ENCODE assay signal across 1 cellular context in the genomic region with DNA sequence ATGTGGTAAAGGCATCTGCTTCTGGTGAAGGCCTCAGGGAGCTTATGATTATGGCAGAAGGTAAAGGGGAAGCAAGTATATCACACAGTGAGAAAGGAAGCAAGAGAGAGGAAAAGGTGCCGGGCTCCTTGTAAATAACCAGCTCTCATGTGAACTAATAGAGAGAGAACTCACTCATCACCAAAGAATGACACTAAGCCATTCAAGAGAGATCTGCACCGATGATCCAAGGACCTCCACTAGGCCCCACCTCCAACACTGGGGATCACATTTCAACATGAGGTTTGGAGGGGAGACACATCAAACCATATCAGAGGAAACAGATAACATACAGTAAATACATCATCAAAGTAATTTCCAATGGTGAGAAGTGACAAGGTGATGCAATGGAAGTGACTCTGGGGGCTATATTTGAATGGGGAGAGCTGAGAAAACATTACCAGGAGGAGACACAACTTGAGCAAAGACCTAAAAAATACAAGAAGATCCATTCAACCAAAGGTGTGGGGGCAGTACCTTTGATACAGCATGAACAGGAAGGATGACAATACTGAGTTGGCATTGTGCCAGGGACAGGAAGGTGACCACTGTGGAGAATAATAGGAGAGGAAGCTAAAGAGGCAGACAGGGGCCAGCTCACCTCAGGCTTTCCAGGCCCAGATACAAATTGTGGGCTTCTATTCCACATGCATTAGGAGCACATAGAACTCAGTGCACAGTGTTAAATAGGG.
TF ChIP-seq lines count a peak whose summit lies in the region.

No MANE protein-coding gene starts in this region.

TF ChIP-seq in HEK293, 187 proteins besides CTCF, POLR2A, EP300 and RAD21 (continued from another document and continues in another):
- no peak for TF ChIP-seq ZBTB6 (tag by site-specific recombination; IDR thresholded peaks at IDR 0.05)
- no peak for TF ChIP-seq GLI4 (tag by site-specific recombination; IDR thresholded peaks at IDR 0.05)
- no peak for TF ChIP-seq ZNF747 (tag by site-specific recombination; IDR thresholded peaks at IDR 0.05)
- TF ChIP-seq ZNF132 (tag by site-specific recombination; IDR thresholded peaks at IDR 0.05; ENCODE audit: borderline replicate concordance) = no peak
- no peak for TF ChIP-seq ZNF830 (tag by site-specific recombination; IDR thresholded peaks at IDR 0.05; ENCODE audit: low read depth)
- TF ChIP-seq BCL11B (tag by site-specific recombination; IDR thresholded peaks at IDR 0.05; ENCODE audit: low read depth) = no peak
- no peak for TF ChIP-seq ZNF169 (tag by site-specific recombination; IDR thresholded peaks at IDR 0.05)
- TF ChIP-seq ZNF10 (tag by site-specific recombination; IDR thresholded peaks at IDR 0.05) = no peak
- TF ChIP-seq, protein P1, sequence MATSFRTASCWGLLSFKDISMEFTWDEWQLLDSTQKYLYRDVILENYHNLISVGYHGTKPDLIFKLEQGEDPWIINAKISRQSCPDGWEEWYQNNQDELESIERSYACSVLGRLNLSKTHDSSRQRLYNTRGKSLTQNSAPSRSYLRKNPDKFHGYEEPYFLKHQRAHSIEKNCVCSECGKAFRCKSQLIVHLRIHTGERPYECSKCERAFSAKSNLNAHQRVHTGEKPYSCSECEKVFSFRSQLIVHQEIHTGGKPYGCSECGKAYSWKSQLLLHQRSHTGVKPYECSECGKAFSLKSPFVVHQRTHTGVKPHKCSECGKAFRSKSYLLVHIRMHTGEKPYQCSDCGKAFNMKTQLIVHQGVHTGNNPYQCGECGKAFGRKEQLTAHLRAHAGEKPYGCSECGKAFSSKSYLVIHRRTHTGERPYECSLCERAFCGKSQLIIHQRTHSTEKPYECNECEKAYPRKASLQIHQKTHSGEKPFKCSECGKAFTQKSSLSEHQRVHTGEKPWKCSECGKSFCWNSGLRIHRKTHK (tag by site-specific recombination; IDR thresholded peaks at IDR 0.05) = no peak
- TF ChIP-seq ZNF133 (tag by site-specific recombination; IDR thresholded peaks at IDR 0.05) = no peak
- TF ChIP-seq, protein P2, sequence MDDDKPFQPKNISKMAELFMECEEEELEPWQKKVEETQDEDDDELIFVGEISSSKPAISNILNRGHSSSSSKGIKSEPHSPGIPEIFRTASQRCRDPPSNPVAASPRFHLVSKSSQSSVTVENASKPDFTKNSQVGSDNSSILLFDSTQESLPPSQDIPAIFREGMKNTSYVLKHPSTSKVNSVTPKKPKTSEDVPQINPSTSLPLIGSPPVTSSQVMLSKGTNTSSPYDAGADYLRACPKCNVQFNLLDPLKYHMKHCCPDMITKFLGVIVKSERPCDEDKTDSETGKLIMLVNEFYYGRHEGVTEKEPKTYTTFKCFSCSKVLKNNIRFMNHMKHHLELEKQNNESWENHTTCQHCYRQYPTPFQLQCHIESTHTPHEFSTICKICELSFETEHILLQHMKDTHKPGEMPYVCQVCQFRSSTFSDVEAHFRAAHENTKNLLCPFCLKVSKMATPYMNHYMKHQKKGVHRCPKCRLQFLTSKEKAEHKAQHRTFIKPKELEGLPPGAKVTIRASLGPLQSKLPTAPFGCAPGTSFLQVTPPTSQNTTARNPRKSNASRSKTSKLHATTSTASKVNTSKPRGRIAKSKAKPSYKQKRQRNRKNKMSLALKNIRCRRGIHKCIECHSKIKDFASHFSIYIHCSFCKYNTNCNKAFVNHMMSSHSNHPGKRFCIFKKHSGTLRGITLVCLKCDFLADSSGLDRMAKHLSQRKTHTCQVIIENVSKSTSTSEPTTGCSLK (tag by site-specific recombination; IDR thresholded peaks at IDR 0.05) = no peak
- no peak for TF ChIP-seq ZNF274 (IDR thresholded peaks at IDR 0.05; ENCODE audit: low read length)
- TF ChIP-seq ZNF274 (tag by site-specific recombination; IDR thresholded peaks at IDR 0.05; ENCODE audit: borderline replicate concordance) = no peak
- TF ChIP-seq ZSCAN16 (tag by site-specific recombination; IDR thresholded peaks at IDR 0.05) = no peak
- no peak for TF ChIP-seq ZSCAN4 (tag by site-specific recombination; IDR thresholded peaks at IDR 0.05)
- TF ChIP-seq ZEB2 (tag by site-specific recombination; IDR thresholded peaks at IDR 0.05) = 0 out of 2 replicates have a peak, but pooled peaks have one; percentile 19
- TF ChIP-seq OVOL3 (tag by site-specific recombination; IDR thresholded peaks at IDR 0.05) = no peak
- no peak for TF ChIP-seq ZNF701 (tag by site-specific recombination; IDR thresholded peaks at IDR 0.05)
- TF ChIP-seq ATF2 (tag by site-specific recombination; IDR thresholded peaks at IDR 0.05; ENCODE audit: low read depth) = 0 out of 2 replicates have a peak, but pooled peaks have one; percentile 30
- TF ChIP-seq ZNF24 (tag by site-specific recombination; IDR thresholded peaks at IDR 0.05) = no peak; the same call in 1 of the 2 replicates
- TF ChIP-seq KLF8 (tag by site-specific recombination; IDR thresholded peaks at IDR 0.05) = no peak
- TF ChIP-seq ZNF366 (tag by site-specific recombination; conservative IDR thresholded peaks at IDR 0.05) = peak; percentile 35; the same call in 1 of the 2 replicates
- no peak for TF ChIP-seq ZNF114 (tag by site-specific recombination; IDR thresholded peaks at IDR 0.05)
- no peak for TF ChIP-seq ZNF248 (tag by site-specific recombination; IDR thresholded peaks at IDR 0.05)
- peak; percentile 50; the same call in 1 of the 2 replicates for TF ChIP-seq ZNF398 (tag by site-specific recombination; IDR thresholded peaks at IDR 0.05)
- TF ChIP-seq ZIC2 (tag by site-specific recombination; IDR thresholded peaks at IDR 0.05) = no peak
- no peak for TF ChIP-seq ZBTB20 (tag by site-specific recombination; IDR thresholded peaks at IDR 0.05)
- no peak for TF ChIP-seq FEZF1 (tag by site-specific recombination; IDR thresholded peaks at IDR 0.05)
- TF ChIP-seq HOXA7 (CRISPR knock-in tag; IDR thresholded peaks at IDR 0.05; ENCODE audit: borderline replicate concordance) = no peak
- TF ChIP-seq ZNF214 (tag by site-specific recombination; IDR thresholded peaks at IDR 0.05; ENCODE audit: borderline replicate concordance) = peak; percentile 24; the same call in 1 of the 2 replicates
- TF ChIP-seq, protein P3, sequence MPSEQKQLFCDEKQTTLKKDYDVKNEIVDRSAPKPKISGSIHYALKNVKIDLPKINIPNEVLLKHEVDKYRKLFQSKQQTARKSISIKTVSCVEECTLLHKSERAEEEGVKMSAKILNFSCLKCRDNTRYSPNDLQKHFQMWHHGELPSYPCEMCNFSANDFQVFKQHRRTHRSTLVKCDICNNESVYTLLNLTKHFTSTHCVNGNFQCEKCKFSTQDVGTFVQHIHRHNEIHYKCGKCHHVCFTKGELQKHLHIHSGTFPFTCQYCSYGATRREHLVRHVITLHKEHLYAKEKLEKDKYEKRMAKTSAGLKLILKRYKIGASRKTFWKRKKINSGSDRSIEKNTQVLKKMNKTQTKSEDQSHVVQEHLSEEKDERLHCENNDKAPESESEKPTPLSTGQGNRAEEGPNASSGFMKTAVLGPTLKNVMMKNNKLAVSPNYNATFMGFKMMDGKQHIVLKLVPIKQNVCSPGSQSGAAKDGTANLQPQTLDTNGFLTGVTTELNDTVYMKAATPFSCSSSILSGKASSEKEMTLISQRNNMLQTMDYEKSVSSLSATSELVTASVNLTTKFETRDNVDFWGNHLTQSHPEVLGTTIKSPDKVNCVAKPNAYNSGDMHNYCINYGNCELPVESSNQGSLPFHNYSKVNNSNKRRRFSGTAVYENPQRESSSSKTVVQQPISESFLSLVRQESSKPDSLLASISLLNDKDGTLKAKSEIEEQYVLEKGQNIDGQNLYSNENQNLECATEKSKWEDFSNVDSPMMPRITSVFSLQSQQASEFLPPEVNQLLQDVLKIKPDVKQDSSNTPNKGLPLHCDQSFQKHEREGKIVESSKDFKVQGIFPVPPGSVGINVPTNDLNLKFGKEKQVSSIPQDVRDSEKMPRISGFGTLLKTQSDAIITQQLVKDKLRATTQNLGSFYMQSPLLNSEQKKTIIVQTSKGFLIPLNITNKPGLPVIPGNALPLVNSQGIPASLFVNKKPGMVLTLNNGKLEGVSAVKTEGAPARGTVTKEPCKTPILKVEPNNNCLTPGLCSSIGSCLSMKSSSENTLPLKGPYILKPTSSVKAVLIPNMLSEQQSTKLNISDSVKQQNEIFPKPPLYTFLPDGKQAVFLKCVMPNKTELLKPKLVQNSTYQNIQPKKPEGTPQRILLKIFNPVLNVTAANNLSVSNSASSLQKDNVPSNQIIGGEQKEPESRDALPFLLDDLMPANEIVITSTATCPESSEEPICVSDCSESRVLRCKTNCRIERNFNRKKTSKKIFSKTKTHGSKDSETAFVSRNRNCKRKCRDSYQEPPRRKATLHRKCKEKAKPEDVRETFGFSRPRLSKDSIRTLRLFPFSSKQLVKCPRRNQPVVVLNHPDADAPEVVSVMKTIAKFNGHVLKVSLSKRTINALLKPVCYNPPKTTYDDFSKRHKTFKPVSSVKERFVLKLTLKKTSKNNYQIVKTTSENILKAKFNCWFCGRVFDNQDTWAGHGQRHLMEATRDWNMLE (tag by site-specific recombination; conservative IDR thresholded peaks at IDR 0.05; ENCODE audit: low read depth) = 0 out of 2 replicates have a peak, but pooled peaks have one; percentile 24
- no peak for TF ChIP-seq ZNF473 (tag by site-specific recombination; IDR thresholded peaks at IDR 0.05)
- TF ChIP-seq, protein P4, sequence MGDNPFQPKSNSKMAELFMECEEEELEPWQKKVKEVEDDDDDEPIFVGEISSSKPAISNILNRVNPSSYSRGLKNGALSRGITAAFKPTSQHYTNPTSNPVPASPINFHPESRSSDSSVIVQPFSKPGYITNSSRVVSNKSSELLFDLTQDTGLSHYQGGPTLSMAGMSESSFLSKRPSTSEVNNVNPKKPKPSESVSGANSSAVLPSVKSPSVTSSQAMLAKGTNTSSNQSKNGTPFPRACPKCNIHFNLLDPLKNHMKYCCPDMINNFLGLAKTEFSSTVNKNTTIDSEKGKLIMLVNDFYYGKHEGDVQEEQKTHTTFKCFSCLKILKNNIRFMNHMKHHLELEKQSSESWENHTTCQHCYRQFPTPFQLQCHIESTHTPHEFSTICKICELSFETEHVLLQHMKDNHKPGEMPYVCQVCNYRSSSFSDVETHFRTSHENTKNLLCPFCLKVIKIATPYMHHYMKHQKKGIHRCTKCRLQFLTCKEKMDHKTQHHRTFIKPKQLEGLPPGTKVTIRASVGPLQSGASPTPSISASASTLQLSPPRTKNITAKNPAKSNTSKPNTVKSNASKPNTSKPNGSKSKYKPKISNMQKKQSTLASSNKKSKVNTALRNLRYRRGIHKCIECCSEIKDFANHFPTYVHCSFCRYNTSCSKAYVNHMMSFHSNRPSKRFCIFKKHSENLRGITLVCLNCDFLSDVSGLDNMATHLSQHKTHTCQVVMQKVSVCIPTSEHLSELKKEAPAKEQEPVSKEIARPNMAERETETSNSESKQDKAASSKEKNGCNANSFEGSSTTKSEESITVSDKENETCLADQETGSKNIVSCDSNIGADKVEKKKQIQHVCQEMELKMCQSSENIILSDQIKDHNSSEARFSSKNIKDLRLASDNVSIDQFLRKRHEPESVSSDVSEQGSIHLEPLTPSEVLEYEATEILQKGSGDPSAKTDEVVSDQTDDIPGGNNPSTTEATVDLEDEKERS (tag by site-specific recombination; IDR thresholded peaks at IDR 0.05) = no peak
- no peak for TF ChIP-seq ZNF221 (tag by site-specific recombination; IDR thresholded peaks at IDR 0.05; ENCODE audit: borderline replicate concordance)
- no peak for TF ChIP-seq ZNF548 (tag by site-specific recombination; IDR thresholded peaks at IDR 0.05)
